In the genomic region with DNA sequence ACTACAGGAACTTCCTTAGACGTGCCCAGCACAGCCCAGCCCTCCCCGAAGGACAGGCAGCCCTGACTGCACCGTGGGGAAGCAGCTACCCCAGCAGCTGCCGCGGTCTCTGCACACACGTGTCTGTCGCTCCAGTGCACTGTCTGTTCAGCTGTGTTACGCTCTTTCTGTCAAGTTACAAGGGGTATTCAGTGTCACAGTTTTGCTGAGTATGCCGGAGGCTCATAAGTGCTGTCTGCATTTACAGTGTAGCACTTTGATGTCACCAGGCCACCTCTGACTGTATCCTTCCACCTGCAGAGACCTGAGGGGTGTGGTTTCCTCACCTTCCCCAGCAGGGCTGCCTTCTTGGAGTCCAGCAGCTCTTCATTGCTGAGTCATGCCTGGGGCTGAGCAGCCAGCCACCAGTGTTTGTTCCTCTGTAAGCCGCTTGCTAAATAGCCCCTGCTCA, we compare ENCODE assay signal across 7 cellular contexts.
DNase-seq lines count a peak whose midpoint lies in the region; ATAC-seq, FAIRE-seq and TF ChIP-seq lines count a peak whose summit lies in the region.

No MANE protein-coding gene starts in this region.

- no peak overlapping the region for H2AFZ ChIP-seq in astrocyte (ENCODE audit: low read depth, low read length)

- H3K36me3 ChIP-seq in astrocyte (ENCODE audit: insufficient read depth, low read length) (peaks cover 15% of the 10 kb centered on the region), pancreas (peaks cover 0 to 21% (median 17%) of the 10 kb centered on the region in 3 donors)

- no peaks in the 10 kb centered on the region for H3K9me3 Mint-ChIP-seq in astrocyte (ENCODE audit: unreplicated experiment)

- no peak overlapping the region for H3K27ac ChIP-seq in astrocyte (ENCODE audit: low read depth, low read length)
- H3K27ac ChIP-seq in pancreas, result no peak overlapping the region

- WGBS in pancreas, 2 donors, result 79 to 81% methylated on average over 10 of the region's 10 CpGs

- ATAC-seq in GM18517 (IDR thresholded peaks at IDR 0.05; ENCODE audit: unreplicated experiment) (peak; percentile 61), GM21786 (IDR thresholded peaks at IDR 0.05; ENCODE audit: unreplicated experiment) (peak; percentile 71), pancreas (peak in 3 of 4 donors; percentile 53 to 79 (median 73))

- peaks cover 23% of the 10 kb centered on the region for H3K4me1 Mint-ChIP-seq in astrocyte (ENCODE audit: low read depth, unreplicated experiment)

- H3K9ac ChIP-seq in astrocyte (ENCODE audit: low read length), result no peak overlapping the region

- peak overlapping the region; percentile 86 for H3K27ac Mint-ChIP-seq in astrocyte (ENCODE audit: unreplicated experiment)

- TF ChIP-seq CTCF in LNCaP clone FGC (IDR thresholded peaks at IDR 0.05; ENCODE audit: control insufficient read depth, extremely low read depth, insufficient read depth), result no peak
- no peak for TF ChIP-seq CTCF in astrocyte (IDR thresholded peaks at IDR 0.05; ENCODE audit: insufficient read depth, low read depth, low read length)
- TF ChIP-seq CTCF in pancreas (IDR thresholded peaks at IDR 0.05), result no peak

- no peaks in the 10 kb centered on the region for H3K27me3 ChIP-seq in astrocyte (ENCODE audit: insufficient read depth, low read length)
- no peaks in the 10 kb centered on the region for H3K27me3 ChIP-seq in pancreas

- H3K79me2 ChIP-seq in astrocyte (ENCODE audit: insufficient read depth, low read length), result peaks cover 10% of the 10 kb centered on the region

- H3K4me1 ChIP-seq in astrocyte (ENCODE audit: insufficient read depth, low read length) (peaks cover 7% of the 10 kb centered on the region), pancreas (no peaks in the 10 kb centered on the region)

- H3K4me3 ChIP-seq in LNCaP clone FGC (ENCODE audit: low read depth, low read length) (peak overlapping the region; percentile 28), astrocyte (ENCODE audit: insufficient read depth, low read depth, low read length) (no peak overlapping the region), pancreas (no peak overlapping the region)

- DNase-seq in LNCaP clone FGC (ENCODE audit: low read depth) (peak; percentile 56), astrocyte (ENCODE audit: low read depth) (peak; percentile 36), pancreas (no peak), putamen (ENCODE audit: low spot score) (no peak), NOMO-1 treated with DMSO at 0.1 percent for 48 hours (lab: John Stamatoyannopoulos, UW; ENCODE audit: unreplicated experiment) (no peak)

- no peaks in the 10 kb centered on the region for H3K9me3 ChIP-seq in astrocyte (ENCODE audit: insufficient read depth, low read depth, low read length)
- H3K9me3 ChIP-seq in pancreas, result no peaks in the 10 kb centered on the region

- H3K4me2 ChIP-seq in astrocyte (ENCODE audit: low read length), result no peak overlapping the region

- H4K20me1 ChIP-seq in astrocyte (ENCODE audit: insufficient read depth, low read length), result peaks cover 54% of the 10 kb centered on the region

- H3K27me3 Mint-ChIP-seq in astrocyte (ENCODE audit: low read depth, unreplicated experiment), result no peaks in the 10 kb centered on the region

- intact Hi-C loops in pancreas (cut with DNase I), result no loop called here

- peaks cover 10% of the 10 kb centered on the region for H3K36me3 Mint-ChIP-seq in astrocyte (ENCODE audit: low read depth, unreplicated experiment)

- FAIRE-seq in astrocyte (lab: Jason Lieb, UNC) (no peak), pancreas (lab: Jason Lieb, UNC) (no peak)

- peak overlapping the region; percentile 31 for H3K4me3 Mint-ChIP-seq in astrocyte (ENCODE audit: unreplicated experiment)

Comparison
In these comparisons a context has a peak if more than half of its experiments do, and no peak if none do; other contexts are left out.
1. DNase-seq: peak in LNCaP clone FGC (single experiment) and astrocyte (single experiment); none in pancreas (0 of 6), putamen (single experiment) and NOMO-1 treated with DMSO at 0.1 percent for 48 hours (single experiment).
2. Peak in every context shown above with its lines, with median percentiles within 50 percentile points of each other: ATAC-seq.